In genomic region chr4:187908731-187909130, GRCh38 we compare ENCODE assay signal across 20 cellular contexts.
"Had no signal": no experiment of that assay in that cellular context is flagged by ENCODE, and none has a peak within 500 bp of the region (broad histone marks: within the 10 kb centered on the region; RNA-seq: fewer than 3 reads in every experiment).

No MANE protein-coding gene starts in this region.

- H3K4me3 ChIP-seq: ascending aorta, cardiac muscle cell had no signal

- FAIRE-seq: RCC 7860, TTC549 had no signal

- H3K27me3 ChIP-seq: ascending aorta, cardiac muscle cell had no signal

- ATAC-seq: activated CD8-positive, alpha-beta memory T cell treated with anti-CD3 and anti-CD28 coated beads, Interleukin-2, amount 10 ng/mL, durations not matched to agents 7 days and 5 days; T-helper 17 cell had no signal

- H3K9me3 ChIP-seq: ascending aorta had no signal

- H3K27ac ChIP-seq: cardiac muscle cell had no signal

- H3K36me3 ChIP-seq: ascending aorta, cardiac muscle cell had no signal

- DNase-seq: activated B cell treated with CpG ODN at 0.5 μM for 24 hours; activated CD4-positive, alpha-beta T cell treated with anti-CD3 and anti-CD28 coated beads for 1 hour; activated CD4-positive, alpha-beta T cell treated with anti-CD3 and anti-CD28 coated beads, Interleukin-2, amount 10 ng/mL, durations not matched to agents 24 days and 14 days; activated CD4-positive, alpha-beta T cell treated with anti-CD3 and anti-CD28 coated beads, Interleukin-2, amount 50 U/mL, for 48 hours; activated CD8-positive, alpha-beta memory T cell treated with anti-CD3 and anti-CD28 coated beads, Interleukin-2, amount 10 ng/mL, durations not matched to agents 7 days and 5 days; activated effector memory CD4-positive, alpha-beta T cell treated with Interleukin-2 at 50 U/mL for 16 hours; activated naive CD4-positive, alpha-beta T cell; activated T-cell treated with anti-CD3 and anti-CD28 coated beads, Interleukin-2, amount 50 U/mL, for 24 hours; NCI-H146; NCI-H187 treated with DMSO at 0.1 percent for 48 hours; NCI-H2081 treated with DMSO at 0.1 percent for 48 hours; NCI-H446; NCI-H524; SIG-M5; T-helper 17 cell; T-helper 9 cell had no signal
